Comparison of ENCODE assay signal across 1 cellular context in the genomic region with DNA sequence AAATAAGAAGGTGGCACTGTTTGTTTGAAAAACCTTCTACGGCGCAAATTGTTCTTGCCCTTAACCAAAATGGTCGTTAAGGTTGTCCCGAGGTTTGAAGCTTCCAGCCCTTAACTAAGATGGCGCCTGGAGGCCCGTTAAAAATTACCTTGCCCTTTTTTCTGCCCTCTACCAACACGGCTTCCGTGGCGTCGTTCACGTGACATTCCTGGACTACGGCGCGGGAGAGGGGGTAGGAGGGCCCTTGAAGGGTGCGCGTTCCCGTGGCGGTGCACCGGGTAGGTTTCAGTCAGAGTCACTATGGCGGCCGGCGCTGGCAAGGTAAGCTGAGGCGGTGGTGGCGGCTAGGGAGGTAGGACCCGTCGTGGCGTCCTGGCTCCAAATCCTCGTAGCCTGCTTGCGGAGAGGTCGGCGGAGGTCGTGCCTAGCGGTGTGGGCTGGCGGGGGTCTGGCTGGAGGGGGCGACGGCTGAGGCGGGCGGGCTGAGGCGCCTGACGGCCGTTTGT.
TF ChIP-seq lines count a peak whose summit lies in the region.

SLMAP (plus strand) TSS at position 288 of the 506 bp plus-strand sequence. CDS start 1,343 bp downstream, outside the sequence.

TF ChIP-seq in HEK293, 187 proteins besides CTCF, POLR2A, EP300 and RAD21 (continued from another document and continues in another):
- TF ChIP-seq, protein P1, sequence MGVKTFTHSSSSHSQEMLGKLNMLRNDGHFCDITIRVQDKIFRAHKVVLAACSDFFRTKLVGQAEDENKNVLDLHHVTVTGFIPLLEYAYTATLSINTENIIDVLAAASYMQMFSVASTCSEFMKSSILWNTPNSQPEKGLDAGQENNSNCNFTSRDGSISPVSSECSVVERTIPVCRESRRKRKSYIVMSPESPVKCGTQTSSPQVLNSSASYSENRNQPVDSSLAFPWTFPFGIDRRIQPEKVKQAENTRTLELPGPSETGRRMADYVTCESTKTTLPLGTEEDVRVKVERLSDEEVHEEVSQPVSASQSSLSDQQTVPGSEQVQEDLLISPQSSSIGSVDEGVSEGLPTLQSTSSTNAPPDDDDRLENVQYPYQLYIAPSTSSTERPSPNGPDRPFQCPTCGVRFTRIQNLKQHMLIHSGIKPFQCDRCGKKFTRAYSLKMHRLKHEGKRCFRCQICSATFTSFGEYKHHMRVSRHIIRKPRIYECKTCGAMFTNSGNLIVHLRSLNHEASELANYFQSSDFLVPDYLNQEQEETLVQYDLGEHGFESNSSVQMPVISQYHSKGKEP (tag by site-specific recombination; IDR thresholded peaks at IDR 0.05): 0 out of 2 replicates have a peak, but pooled peaks have one; percentile 23
- TF ChIP-seq KLF7 (tag by site-specific recombination; IDR thresholded peaks at IDR 0.05; ENCODE audit: borderline replicate concordance) (no peak), ZBTB10 (tag by site-specific recombination; IDR thresholded peaks at IDR 0.05) (peak; percentile 20; the same call in 1 of the 2 replicates), ZNF610 (tag by site-specific recombination; IDR thresholded peaks at IDR 0.05; ENCODE audit: borderline replicate concordance) (peak; percentile 38; the same call in 1 of the 2 replicates), ZBTB21 (tag by site-specific recombination; IDR thresholded peaks at IDR 0.05) (0 out of 2 replicates have a peak, but pooled peaks have one; percentile 35), ATF2 (tag by site-specific recombination; IDR thresholded peaks at IDR 0.05; ENCODE audit: low read depth) (no peak), ZNF202 (tag by site-specific recombination; IDR thresholded peaks at IDR 0.05; ENCODE audit: borderline replicate concordance) (no peak), ZNF23 (tag by site-specific recombination; IDR thresholded peaks at IDR 0.05; ENCODE audit: borderline replicate concordance) (no peak), ZBTB11 (tag by site-specific recombination; conservative IDR thresholded peaks at IDR 0.05; ENCODE audit: low read depth) (peak; percentile 57; the same call in 1 of the 2 replicates), ZNF362 (tag by site-specific recombination; IDR thresholded peaks at IDR 0.05) (0 out of 2 replicates have a peak, but pooled peaks have one; percentile 23), ZFHX2 (tag by site-specific recombination; conservative IDR thresholded peaks at IDR 0.05) (0 out of 2 replicates have a peak, but pooled peaks have one; percentile 37), ZNF473 (tag by site-specific recombination; IDR thresholded peaks at IDR 0.05) (no peak), ZNF311 (tag by site-specific recombination; IDR thresholded peaks at IDR 0.05; ENCODE audit: borderline replicate concordance) (no peak), ZBTB17 (tag by site-specific recombination; IDR thresholded peaks at IDR 0.05) (peak; percentile 87), ZBTB8A (tag by site-specific recombination; IDR thresholded peaks at IDR 0.05) (peak; percentile 44; the same call in 1 of the 2 replicates), SP3 (tag by site-specific recombination; IDR thresholded peaks at IDR 0.05) (peak; percentile 77), ZNF629 (tag by site-specific recombination; IDR thresholded peaks at IDR 0.05) (peak; percentile 71), ZNF561 (tag by site-specific recombination; IDR thresholded peaks at IDR 0.05; ENCODE audit: borderline replicate concordance) (peak; percentile 73; the same call in 1 of the 2 replicates), ZNF558 (tag by site-specific recombination; IDR thresholded peaks at IDR 0.05) (peak; percentile 36; the same call in 1 of the 2 replicates), TRIM28 (IDR thresholded peaks at IDR 0.05; ENCODE audit: borderline replicate concordance, low read length) (no peak), ZBTB20 (tag by site-specific recombination; IDR thresholded peaks at IDR 0.05) (peak; percentile 90), ZNF555 (tag by site-specific recombination; conservative IDR thresholded peaks at IDR 0.05) (no peak), ZBTB48 (tag by site-specific recombination; IDR thresholded peaks at IDR 0.05) (0 out of 2 replicates have a peak, but pooled peaks have one; percentile 3), ZNF692 (tag by site-specific recombination; IDR thresholded peaks at IDR 0.05) (peak; percentile 78), ZSCAN30 (tag by site-specific recombination; IDR thresholded peaks at IDR 0.05) (0 out of 2 replicates have a peak, but pooled peaks have one; percentile 59), ZNF792 (tag by site-specific recombination; IDR thresholded peaks at IDR 0.05) (0 out of 2 replicates have a peak, but pooled peaks have one; percentile 48), ZFP69B (tag by site-specific recombination; IDR thresholded peaks at IDR 0.05) (peak; percentile 80), ZNF544 (tag by site-specific recombination; IDR thresholded peaks at IDR 0.05) (no peak), ZNF600 (tag by site-specific recombination; IDR thresholded peaks at IDR 0.05) (peak; percentile 71), ZNF48 (tag by site-specific recombination; IDR thresholded peaks at IDR 0.05) (no peak), MYNN (tag by site-specific recombination; IDR thresholded peaks at IDR 0.05; ENCODE audit: borderline replicate concordance) (no peak)
- TF ChIP-seq, protein P2, sequence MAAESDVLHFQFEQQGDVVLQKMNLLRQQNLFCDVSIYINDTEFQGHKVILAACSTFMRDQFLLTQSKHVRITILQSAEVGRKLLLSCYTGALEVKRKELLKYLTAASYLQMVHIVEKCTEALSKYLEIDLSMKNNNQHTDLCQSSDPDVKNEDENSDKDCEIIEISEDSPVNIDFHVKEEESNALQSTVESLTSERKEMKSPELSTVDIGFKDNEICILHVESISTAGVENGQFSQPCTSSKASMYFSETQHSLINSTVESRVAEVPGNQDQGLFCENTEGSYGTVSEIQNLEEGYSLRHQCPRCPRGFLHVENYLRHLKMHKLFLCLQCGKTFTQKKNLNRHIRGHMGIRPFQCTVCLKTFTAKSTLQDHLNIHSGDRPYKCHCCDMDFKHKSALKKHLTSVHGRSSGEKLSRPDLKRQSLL (tag by site-specific recombination; IDR thresholded peaks at IDR 0.05): 0 out of 2 replicates have a peak, but pooled peaks have one; percentile 4
- TF ChIP-seq, protein P3, sequence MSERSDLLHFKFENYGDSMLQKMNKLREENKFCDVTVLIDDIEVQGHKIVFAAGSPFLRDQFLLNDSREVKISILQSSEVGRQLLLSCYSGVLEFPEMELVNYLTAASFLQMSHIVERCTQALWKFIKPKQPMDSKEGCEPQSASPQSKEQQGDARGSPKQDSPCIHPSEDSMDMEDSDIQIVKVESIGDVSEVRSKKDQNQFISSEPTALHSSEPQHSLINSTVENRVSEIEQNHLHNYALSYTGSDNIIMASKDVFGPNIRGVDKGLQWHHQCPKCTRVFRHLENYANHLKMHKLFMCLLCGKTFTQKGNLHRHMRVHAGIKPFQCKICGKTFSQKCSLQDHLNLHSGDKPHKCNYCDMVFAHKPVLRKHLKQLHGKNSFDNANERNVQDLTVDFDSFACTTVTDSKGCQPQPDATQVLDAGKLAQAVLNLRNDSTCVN (tag by site-specific recombination; optimal IDR thresholded peaks at IDR 0.05): peak; percentile 88
- TF ChIP-seq, protein P4, sequence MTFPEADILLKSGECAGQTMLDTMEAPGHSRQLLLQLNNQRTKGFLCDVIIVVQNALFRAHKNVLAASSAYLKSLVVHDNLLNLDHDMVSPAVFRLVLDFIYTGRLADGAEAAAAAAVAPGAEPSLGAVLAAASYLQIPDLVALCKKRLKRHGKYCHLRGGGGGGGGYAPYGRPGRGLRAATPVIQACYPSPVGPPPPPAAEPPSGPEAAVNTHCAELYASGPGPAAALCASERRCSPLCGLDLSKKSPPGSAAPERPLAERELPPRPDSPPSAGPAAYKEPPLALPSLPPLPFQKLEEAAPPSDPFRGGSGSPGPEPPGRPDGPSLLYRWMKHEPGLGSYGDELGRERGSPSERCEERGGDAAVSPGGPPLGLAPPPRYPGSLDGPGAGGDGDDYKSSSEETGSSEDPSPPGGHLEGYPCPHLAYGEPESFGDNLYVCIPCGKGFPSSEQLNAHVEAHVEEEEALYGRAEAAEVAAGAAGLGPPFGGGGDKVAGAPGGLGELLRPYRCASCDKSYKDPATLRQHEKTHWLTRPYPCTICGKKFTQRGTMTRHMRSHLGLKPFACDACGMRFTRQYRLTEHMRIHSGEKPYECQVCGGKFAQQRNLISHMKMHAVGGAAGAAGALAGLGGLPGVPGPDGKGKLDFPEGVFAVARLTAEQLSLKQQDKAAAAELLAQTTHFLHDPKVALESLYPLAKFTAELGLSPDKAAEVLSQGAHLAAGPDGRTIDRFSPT (tag by site-specific recombination; IDR thresholded peaks at IDR 0.05): peak; percentile 86
